ENCODE assay signal across 9 cellular contexts in the genomic region with DNA sequence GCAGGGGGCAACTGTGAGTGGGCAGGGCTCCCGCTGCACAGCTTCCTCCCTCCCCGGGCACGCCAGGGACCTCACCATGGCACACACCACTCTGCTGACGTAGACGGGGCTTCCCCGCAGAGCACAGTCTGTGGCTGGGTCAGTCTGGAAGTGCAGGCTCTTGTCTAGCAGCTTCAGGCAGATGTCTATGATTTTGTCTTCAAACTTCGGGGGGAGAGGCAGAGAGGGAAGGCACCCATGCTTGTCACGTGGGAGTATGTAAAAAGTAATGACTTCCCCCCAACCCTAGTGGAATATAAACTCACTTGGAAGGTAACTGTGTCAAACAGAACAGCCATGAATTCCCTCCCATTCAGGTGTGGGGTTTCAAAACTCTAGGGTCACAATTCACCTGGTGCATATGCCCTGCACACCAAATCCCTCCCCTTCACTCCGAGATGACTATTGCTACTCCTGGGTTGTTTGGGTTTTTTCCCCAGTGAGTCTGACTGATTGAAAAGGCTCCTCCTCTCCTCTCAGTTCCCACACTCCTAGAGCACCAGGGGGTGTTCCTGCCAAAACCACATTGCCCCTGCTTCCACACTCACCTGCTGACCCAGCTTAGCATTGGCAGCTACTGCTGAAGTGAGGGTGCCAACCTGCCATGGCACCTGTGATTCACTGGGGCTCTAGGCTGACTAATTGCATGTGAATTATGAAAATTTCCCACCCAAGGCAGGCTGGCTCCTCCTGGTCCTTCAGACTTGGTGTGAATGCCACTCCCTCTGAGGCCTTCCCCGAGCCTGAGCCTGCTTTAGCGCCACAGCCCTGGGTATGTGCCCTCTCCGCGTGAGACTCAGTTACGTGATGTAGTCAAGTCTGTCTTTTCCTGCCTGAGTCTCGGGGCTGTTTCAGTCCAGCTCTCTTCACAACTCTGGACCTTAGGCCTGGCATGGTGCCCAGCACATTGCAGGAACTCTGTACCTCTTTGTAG. TPM values are rescaled to one million over a fixed set of nuclear protein-coding genes. Genes with fewer than 3 reads are reported as not detected.
DNase-seq lines count a peak whose midpoint lies in the region; ATAC-seq and TF ChIP-seq lines count a peak whose summit lies in the region.
"Had no signal": no experiment of that assay in that cellular context is flagged by ENCODE, and none has a peak within 500 bp of the region (broad histone marks: within the 10 kb centered on the region; RNA-seq: fewer than 3 reads in every experiment).

No MANE protein-coding gene starts in this region.

- H3K9ac ChIP-seq in IMR-90 (ENCODE audit: low read depth, low read length) (no peak overlapping the region), trophoblast cell (ENCODE audit: low read length) (no peak overlapping the region)

- H3K79me1 ChIP-seq in IMR-90 (ENCODE audit: low read depth in 1 of 2, low read length in 2 of 2) (no peaks in the 10 kb centered on the region), trophoblast cell (ENCODE audit: low read length) (no peaks in the 10 kb centered on the region)

- BruUV-seq in IMR-90 (replicated peaks; lab: Mats Ljungman, UMichigan) = no TSS peak

- peaks cover 7% of the 10 kb centered on the region for H3K36me3 Mint-ChIP-seq in central memory CD8-positive, alpha-beta T cell (ENCODE audit: insufficient read depth)

- no peak for TF ChIP-seq CTCF in AG10803 (conservative IDR thresholded peaks at IDR 0.05; ENCODE audit: low read length)
- TF ChIP-seq CTCF in IMR-90 (conservative IDR thresholded peaks at IDR 0.05; ENCODE audit: low read depth, low read length) = no peak
- TF ChIP-seq CTCF in gastrocnemius medialis (IDR thresholded peaks at IDR 0.05 in 4 of 5, conservative IDR thresholded peaks at IDR 0.05 in 1 of 5) = no peak

- H3K4me3 ChIP-seq in AG10803 (ENCODE audit: low read length) (no peak overlapping the region), IMR-90 (ENCODE audit: insufficient read depth, low read depth, low read length) (no peak overlapping the region), gastrocnemius medialis (no peak overlapping the region), trophoblast cell (ENCODE audit: low read depth, low read length) (no peak overlapping the region)

- no peaks in the 10 kb centered on the region for H3K9me3 ChIP-seq in IMR-90 (ENCODE audit: control insufficient read depth, insufficient read depth, low read length)
- H3K9me3 ChIP-seq in gastrocnemius medialis = no peaks in the 10 kb centered on the region
- H3K9me3 ChIP-seq in trophoblast cell (ENCODE audit: insufficient read depth, low read depth, low read length) = no peaks in the 10 kb centered on the region

- CTCF ChIA-PET in IMR-90 (lab: Yijun Ruan, JAX) = interaction anchor here (0.8 kb wide), 1 partner anchor 28 kb away, joined by 3 read pairs; no protein-coding TSS in a partner anchor

- no peaks in the 10 kb centered on the region for H4K20me1 ChIP-seq in IMR-90 (ENCODE audit: insufficient read depth, low read length)

- dilution Hi-C loops in IMR-90 (cut with HindIII; ENCODE audit: low sequenced_read_pairs, unreplicated experiment) = no loop called here

- H3K18ac ChIP-seq in IMR-90 (ENCODE audit: low read depth, low read length) = no peak overlapping the region
- H3K18ac ChIP-seq in trophoblast cell (ENCODE audit: low read length) = no peak overlapping the region

- H3K4me3 Mint-ChIP-seq in central memory CD8-positive, alpha-beta T cell = no peak overlapping the region
- H3K4me3 Mint-ChIP-seq: neural crest cell had no signal

- 50% methylated on average over 2 of the region's 15 CpGs; no CpG with 5 or more reads in 1 of the 2 experiments for WGBS in IMR-90 (ENCODE audit: extremely low coverage in 2 of 2, insufficient read length in 1 of 2), 2 experiments
- no CpG with 5 or more reads among the region's 15 CpGs for WGBS in trophoblast cell (ENCODE audit: extremely low coverage, insufficient coverage, insufficient read length)

- H3K9me3 Mint-ChIP-seq in central memory CD8-positive, alpha-beta T cell = no peaks in the 10 kb centered on the region
- H3K9me3 Mint-ChIP-seq: neural crest cell had no signal

- H3K56ac ChIP-seq in IMR-90 (ENCODE audit: extremely low read depth, insufficient read depth, low read length) = no peak overlapping the region

- no peak overlapping the region for H4K5ac ChIP-seq in IMR-90 (ENCODE audit: low read depth, low read length)

- peaks cover 2% of the 10 kb centered on the region; the same call in 1 of the 2 replicates for H3K4me1 ChIP-seq in IMR-90 (ENCODE audit: control insufficient read depth, insufficient read depth, low read length)
- no peaks in the 10 kb centered on the region for H3K4me1 ChIP-seq in gastrocnemius medialis
- no peaks in the 10 kb centered on the region for H3K4me1 ChIP-seq in trophoblast cell (ENCODE audit: control insufficient read depth in 1 of 2, insufficient read depth in 2 of 2, low read length in 2 of 2)

- no peak overlapping the region for H2BK20ac ChIP-seq in IMR-90 (ENCODE audit: low read depth, low read length)

- H2AFZ ChIP-seq in IMR-90 (replicated peaks; ENCODE audit: low read length, poor library complexity) = peak overlapping the region; percentile 25
- no peak overlapping the region for H2AFZ ChIP-seq in trophoblast cell (ENCODE audit: insufficient read depth, low read length, poor library complexity)

- no peak overlapping the region for H2BK15ac ChIP-seq in IMR-90 (ENCODE audit: low read depth, low read length)

- peaks cover 27% of the 10 kb centered on the region for H3K4me1 Mint-ChIP-seq in central memory CD8-positive, alpha-beta T cell
- H3K4me1 Mint-ChIP-seq: neural crest cell had no signal

- no peaks in the 10 kb centered on the region for H3K79me2 ChIP-seq in trophoblast cell (ENCODE audit: control insufficient read depth, insufficient read depth, low read length, poor library complexity)

- H2AK5ac ChIP-seq in IMR-90 (ENCODE audit: low read depth, low read length) (no peak overlapping the region), trophoblast cell (ENCODE audit: low read length) (no peak overlapping the region)

- H3K27me3 ChIP-seq in IMR-90 (ENCODE audit: control insufficient read depth, insufficient read depth, low read length) (peaks cover 41% of the 10 kb centered on the region), gastrocnemius medialis (no peaks in the 10 kb centered on the region), trophoblast cell (ENCODE audit: insufficient read depth, low read length) (no peaks in the 10 kb centered on the region)

- intact Hi-C loops in IMR-90 (cut with micrococcal nuclease) (no loop called here), gastrocnemius medialis (cut with DNase I; ENCODE audit: low total_unique reads) (no loop called here)

- peaks cover 9% of the 10 kb centered on the region for H3K27me3 Mint-ChIP-seq in central memory CD8-positive, alpha-beta T cell

- no peak overlapping the region for H2BK12ac ChIP-seq in trophoblast cell (ENCODE audit: low read length)

- no peak overlapping the region for H4K91ac ChIP-seq in IMR-90 (ENCODE audit: insufficient read depth, low read depth, low read length)
- H4K91ac ChIP-seq in trophoblast cell (ENCODE audit: low read depth, low read length) = no peak overlapping the region

- H2BK120ac ChIP-seq in IMR-90 (ENCODE audit: low read depth, low read length) (no peak overlapping the region), trophoblast cell (ENCODE audit: insufficient read depth, low read length, poor library complexity) (no peak overlapping the region)

- no peak overlapping the region for H3K4ac ChIP-seq in IMR-90 (ENCODE audit: low read depth, low read length)
- no peak overlapping the region for H3K4ac ChIP-seq in trophoblast cell (ENCODE audit: low read depth, low read length)

- H3K9me1 ChIP-seq in IMR-90 (ENCODE audit: insufficient read depth, low read length) = no peaks in the 10 kb centered on the region

- H3K23ac ChIP-seq in IMR-90 (ENCODE audit: low read depth, low read length) (no peak overlapping the region), trophoblast cell (ENCODE audit: low read length) (no peak overlapping the region)

- DNase-seq in AG10803 (ENCODE audit: low read depth) = peak; percentile 18
- DNase-seq in IMR-90 = peak; percentile 18
- peak in 1 of 2 donors; percentile 68 for DNase-seq in central memory CD8-positive, alpha-beta T cell (ENCODE audit: low spot score in 2 of 2)
- DNase-seq in gastrocnemius medialis = peak; percentile 27 to 30
- DNase-seq in H4 (ENCODE audit: low spot score) = no peak
- DNase-seq in trophoblast cell = no peak
- no peak for DNase-seq in COR-L47 (lab: John Stamatoyannopoulos, UW)

- POLR2A ChIA-PET in IMR-90 (lab: Charles Lee; ENCODE audit: unreplicated experiment) = no interaction called here

- in situ Hi-C loops in IMR-90 (cut with MboI; ENCODE audit: low sequenced_read_pairs) (no loop called here), gastrocnemius medialis (cut with MboI; ENCODE audit: low sequenced_read_pairs in 4 of 4) (no loop called here)

- H3K27ac ChIP-seq in IMR-90 (ENCODE audit: insufficient read depth, low read length) (no peak overlapping the region), gastrocnemius medialis (peak overlapping the region in 1 of 4 donors; percentile 46), trophoblast cell (ENCODE audit: low read depth, low read length) (no peak overlapping the region)

- ATAC-seq in GM19351 (IDR thresholded peaks at IDR 0.05; ENCODE audit: unreplicated experiment) (peak; percentile 42), IMR-90 (ENCODE audit: low read depth) (no peak), gastrocnemius medialis (peak; percentile 66 to 81)
- ATAC-seq in central memory CD8-positive, alpha-beta T cell (replicated peaks; ENCODE audit: extremely low read depth, poor library complexity, severe bottlenecking) = peak; percentile 95

- H3K4me2 ChIP-seq in IMR-90 (ENCODE audit: low read depth, low read length) (no peak overlapping the region), trophoblast cell (ENCODE audit: low read length) (no peak overlapping the region)

- H3K36me3 ChIP-seq in IMR-90 (ENCODE audit: control insufficient read depth, insufficient read depth, low read length) = no peaks in the 10 kb centered on the region
- H3K36me3 ChIP-seq in gastrocnemius medialis = no peaks in the 10 kb centered on the region
- no peaks in the 10 kb centered on the region for H3K36me3 ChIP-seq in trophoblast cell (ENCODE audit: control insufficient read depth in 1 of 2, insufficient read depth in 2 of 2, low read length in 2 of 2)

- TF ChIP-seq POLR2A in IMR-90 (IDR thresholded peaks at IDR 0.05; ENCODE audit: low read depth, low read length) (no peak), gastrocnemius medialis (IDR thresholded peaks at IDR 0.05) (no peak)

- no peak overlapping the region for H4K12ac ChIP-seq in trophoblast cell (ENCODE audit: low read depth, low read length)

- no peak overlapping the region for H3K14ac ChIP-seq in IMR-90 (replicated peaks; ENCODE audit: low read depth, low read length)
- H3K14ac ChIP-seq in trophoblast cell (ENCODE audit: low read length) = no peak overlapping the region

- TF ChIP-seq RAD21 in IMR-90 (IDR thresholded peaks at IDR 0.05; ENCODE audit: low read length) = no peak

- no peak overlapping the region for H2AK9ac ChIP-seq in IMR-90 (replicated peaks; ENCODE audit: low read depth, low read length, poor library complexity)

- H2BK5ac ChIP-seq in IMR-90 (ENCODE audit: low read depth, low read length, poor library complexity, severe bottlenecking) = no peak overlapping the region
- H2BK5ac ChIP-seq in trophoblast cell (ENCODE audit: low read depth, low read length, poor library complexity) = no peak overlapping the region

- peak overlapping the region; percentile 93 for H3K27ac Mint-ChIP-seq in central memory CD8-positive, alpha-beta T cell (ENCODE audit: low read depth)

- H4K8ac ChIP-seq in IMR-90 (ENCODE audit: low read depth in 2 of 2, low read length in 2 of 2) (no peak overlapping the region), trophoblast cell (ENCODE audit: low read depth, low read length) (no peak overlapping the region)

RNA-seq across cellular contexts. Expression of a gene that starts 13.0 kb away (rescaled TPM):
- total RNA-seq in IMR-90 (2012; rRNA removed) = not detected in 2 replicates
- polyA plus RNA-seq in IMR-90 (2012; rRNA removed) = not detected in 2 replicates
- not detected in 2 replicates for polyA plus RNA-seq in IMR-90 (2012; cell fraction: cytosol; rRNA removed)
- not detected in 2 replicates for polyA plus RNA-seq in IMR-90 (2012; cell fraction: nucleus; rRNA removed; ENCODE audit: low replicate concordance)
- 1 to 10 TPM in 1 of 4 donors, not detected in 3; 1.4 TPM for total RNA-seq in gastrocnemius medialis
- not detected in 2 replicates for total RNA-seq in H4 (2014; rRNA removed; shearing (Covaris generic))
- 0.10 and 0.11 TPM in 2 replicates for polyA plus RNA-seq in trophoblast cell (2013)
- total RNA-seq: neural crest cell had no signal

RNA-seq across cellular contexts. Expression of a gene that starts 32.9 kb away (rescaled TPM):
- total RNA-seq in IMR-90 (2012; rRNA removed) (not detected in 2 replicates), gastrocnemius medialis (not detected)
- not detected in 2 replicates for polyA plus RNA-seq in IMR-90 (2012; rRNA removed)
- polyA plus RNA-seq in IMR-90 (2012; cell fraction: cytosol; rRNA removed) = not detected in 2 replicates
- polyA plus RNA-seq in IMR-90 (2012; cell fraction: nucleus; rRNA removed; ENCODE audit: low replicate concordance) = not detected in 2 replicates
- 0.04 TPM in 1 of 2 replicates, not detected in the other for total RNA-seq in H4 (2014; rRNA removed; shearing (Covaris generic))
- not detected in 2 replicates for polyA plus RNA-seq in trophoblast cell (2013)
- total RNA-seq: neural crest cell had no signal

RNA-seq across cellular contexts. Expression of a gene that starts 48.3 kb away (rescaled TPM):
- total RNA-seq in IMR-90 (2012; rRNA removed) (not detected in 2 replicates), gastrocnemius medialis (1 to 10 TPM in 1 of 4 donors, under 1 TPM in 1, not detected in 2; 0.83 to 3.3 TPM)
- polyA plus RNA-seq in IMR-90 (2012; rRNA removed) = not detected in 2 replicates
- not detected in 2 replicates for polyA plus RNA-seq in IMR-90 (2012; cell fraction: cytosol; rRNA removed)
- polyA plus RNA-seq in IMR-90 (2012; cell fraction: nucleus; rRNA removed; ENCODE audit: low replicate concordance) = not detected in 2 replicates
- not detected in 2 replicates for total RNA-seq in H4 (2014; rRNA removed; shearing (Covaris generic))
- polyA plus RNA-seq in trophoblast cell (2013) = not detected in 2 replicates
- total RNA-seq: neural crest cell had no signal

Comparison
In these comparisons a context has a peak if more than half of its experiments do, and no peak if none do; other contexts are left out.
1. DNase-seq: peak in AG10803 (single experiment), IMR-90 (single experiment) and gastrocnemius medialis (2 of 2); none in H4 (single experiment), trophoblast cell (0 of 2) and COR-L47 (single experiment).